ENCODE assay signal across 32 cellular contexts in genomic region chr11:120686516-120686915, GRCh38.
"Had no signal": no experiment of that assay in that cellular context is flagged by ENCODE, and none has a peak within 500 bp of the region (broad histone marks: within the 10 kb centered on the region; RNA-seq: fewer than 3 reads in every experiment).

No MANE protein-coding gene starts in this region.

- H3K27ac ChIP-seq: adrenal gland, ascending aorta, body of pancreas, brain microvascular endothelial cell, breast epithelium, cardiac muscle cell had no signal

- H3K9me3 ChIP-seq: adrenal gland, ascending aorta, body of pancreas, breast epithelium had no signal

- DNase-seq: activated effector memory CD4-positive, alpha-beta T cell treated with anti-CD3 and anti-CD28 coated beads, Interleukin-2, amount 50 U/mL, for 16 hours; activated effector memory CD4-positive, alpha-beta T cell treated with Interleukin-2 at 50 U/mL for 16 hours; activated gamma-delta T cell; activated gamma-delta T cell treated with Interleukin-2 at 50 U/mL for 16 hours; activated naive CD4-positive, alpha-beta T cell; activated naive CD4-positive, alpha-beta T cell treated with anti-CD3 and anti-CD28 coated beads for 36 hours; activated naive CD4-positive, alpha-beta T cell treated with anti-CD3 and anti-CD28 coated beads, Interleukin-2, amount 10 ng/mL, durations not matched to agents 7 days and 5 days; activated naive CD4-positive, alpha-beta T cell treated with anti-CD3 and anti-CD28 coated beads, Interleukin-2, amount 50 U/mL, for 16 hours; activated naive CD4-positive, alpha-beta T cell treated with Interleukin-2 at 50 U/mL for 16 hours; activated naive CD8-positive, alpha-beta T cell treated with anti-CD3 and anti-CD28 coated beads for 36 hours; activated naive CD8-positive, alpha-beta T cell treated with anti-CD3 and anti-CD28 coated beads, Interleukin-2, amount 10 ng/mL, durations not matched to agents 7 days and 5 days; activated naive CD8-positive, alpha-beta T cell treated with anti-CD3 and anti-CD28 coated beads, Interleukin-2, amount 50 U/mL, for 24 hours; activated T-cell treated with anti-CD3 and anti-CD28 coated beads, Interleukin-2, amount 50 U/mL, for 1 hour; activated T-cell treated with anti-CD3 and anti-CD28 coated beads, Interleukin-2, amount 50 U/mL, for 24 hours; activated T-cell treated with anti-CD3 and anti-CD28 coated beads, Interleukin-2, amount 50 U/mL, for 4 hours; activated T-cell treated with anti-CD3 and anti-CD28 coated beads, Interleukin-2, amount 50 U/mL, for 48 hours; activated T-cell treated with anti-CD3 and anti-CD28 coated beads, Interleukin-2, amount 50 U/mL, for 72 hours; adrenal gland; amniotic stem cell; amygdala; anterior cingulate cortex; aorta; body of pancreas; brain microvascular endothelial cell; caudate nucleus; central memory CD4-positive, alpha-beta T cell; cerebellar nuclear complex had no signal

- H3K36me3 ChIP-seq: adrenal gland, ascending aorta, brain microvascular endothelial cell, breast epithelium, cardiac muscle cell had no signal

- H3K27me3 ChIP-seq: adrenal gland, ascending aorta, body of pancreas, breast epithelium had no signal

- H3K4me3 ChIP-seq: adrenal gland, ascending aorta, body of pancreas, breast epithelium, cardiac muscle cell had no signal

- H3K4me1 ChIP-seq: adrenal gland, ascending aorta, body of pancreas, breast epithelium had no signal

- ATAC-seq: activated naive CD4-positive, alpha-beta T cell treated with anti-CD3 and anti-CD28 coated beads, Interleukin-2, amount 50 U/mL, for 72 hours; activated naive CD8-positive, alpha-beta T cell treated with anti-CD3 and anti-CD28 coated beads, Interleukin-2, amount 50 U/mL, for 24 hours; activated T-cell treated with anti-CD3 and anti-CD28 coated beads, Interleukin-2, amount 50 U/mL, for 4 hours; activated T-cell treated with anti-CD3 and anti-CD28 coated beads, Interleukin-2, amount 50 U/mL, for 72 hours; activated T-helper 17 cell treated with anti-CD3 and anti-CD28 coated beads, Interleukin-2, amount 50 U/mL, for 72 hours; body of pancreas had no signal
